Comparison of ENCODE assay signal across 8 cellular contexts in genomic region chr5:2272039-2272438, GRCh38.
"Had no signal": no experiment of that assay in that cellular context is flagged by ENCODE, and none has a peak within 500 bp of the region (broad histone marks: within the 10 kb centered on the region; RNA-seq: fewer than 3 reads in every experiment).

No MANE protein-coding gene starts in this region.

- H3K9ac ChIP-seq: GM23248 had no signal

- ATAC-seq: HCT116 had no signal

- H3K9me3 ChIP-seq: HAP-1 had no signal

- H3K27ac ChIP-seq: GM23248 had no signal

- H3K4me2 ChIP-seq: GM23338 had no signal

- H3K36me3 ChIP-seq: HAP-1 had no signal

- H3K4me3 ChIP-seq: GM23248, GM23338, HAP-1 had no signal

- DNase-seq: GM23248, GOT3, H9, HCEC 1CT, HFFc6 had no signal

- H3K4me1 ChIP-seq: HAP-1 had no signal

- H2AFZ ChIP-seq: GM23248, GM23338 had no signal
